In the genomic region with DNA sequence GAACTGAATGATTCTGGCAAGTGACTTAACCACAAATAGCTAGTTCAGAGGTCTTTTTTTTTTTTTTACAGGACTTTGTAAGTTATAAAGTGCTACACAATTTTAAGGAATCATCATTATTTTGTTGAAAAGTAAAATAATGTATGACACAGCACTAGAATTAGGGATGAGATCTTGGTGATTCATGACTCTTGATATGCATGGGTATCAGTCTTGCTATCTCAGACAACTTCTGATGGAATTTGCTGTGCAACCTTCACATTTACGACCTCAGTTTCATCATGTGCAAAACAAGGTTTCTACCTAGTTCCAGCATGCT, we compare ENCODE assay signal across 13 cellular contexts. TPM values are rescaled to one million over a fixed set of nuclear protein-coding genes. Genes with fewer than 3 reads are reported as not detected.
A peak's percentile ranks its signal among the peaks of the same experiment; 100 is the strongest.
DNase-seq lines count a peak whose midpoint lies in the region; ATAC-seq and TF ChIP-seq lines count a peak whose summit lies in the region.
"Had no signal": no experiment of that assay in that cellular context is flagged by ENCODE, and none has a peak within 500 bp of the region (broad histone marks: within the 10 kb centered on the region; RNA-seq: fewer than 3 reads in every experiment).

No MANE protein-coding gene starts in this region.

- no peak overlapping the region for H2AK5ac ChIP-seq in mesendoderm (ENCODE audit: low read length)

- no peak overlapping the region for H3K4me2 ChIP-seq in mesendoderm (ENCODE audit: low read length)

- no peak for TF ChIP-seq EP300 in transverse colon (IDR thresholded peaks at IDR 0.05; ENCODE audit: low read depth)

- TF ChIP-seq CTCF in foreskin keratinocyte (conservative IDR thresholded peaks at IDR 0.05), result no peak
- TF ChIP-seq CTCF in transverse colon (IDR thresholded peaks at IDR 0.05), result no peak

- H3K79me2 ChIP-seq in mesendoderm (ENCODE audit: control insufficient read depth, insufficient read depth, low read length), result no peaks in the 10 kb centered on the region

- in situ Hi-C loops in transverse colon (cut with MboI; ENCODE audit: low pct_ligation_motif_present in 1 of 4, low pct_unique_long_range_greater_than_20kb in 1 of 4, low sequenced_read_pairs in 3 of 4), result no loop called here

- no peak overlapping the region for H4K5ac ChIP-seq in mesendoderm (ENCODE audit: low read length)

- DNase-seq in EH (ENCODE audit: low read depth) (peak; percentile 51), NCI-H226 (peak; percentile 30), foreskin keratinocyte (peak in 1 of 2 donors; percentile 31), transverse colon (no peak), mesendoderm (no peak)
- DNase-seq: AML-193; Caco-2; CD4-positive, alpha-beta T cell; DMS79; GF-D8; H9 had no signal

- H3K27me3 ChIP-seq in foreskin keratinocyte (no peaks in the 10 kb centered on the region), transverse colon (no peaks in the 10 kb centered on the region), mesendoderm (ENCODE audit: insufficient read depth, low read length, poor library complexity) (no peaks in the 10 kb centered on the region)

- no peak overlapping the region for H3K23ac ChIP-seq in mesendoderm (ENCODE audit: low read length)

- no peak overlapping the region for H3K18ac ChIP-seq in mesendoderm (ENCODE audit: low read length)

- H3K79me1 ChIP-seq in mesendoderm (ENCODE audit: low read length), result no peaks in the 10 kb centered on the region

- H3K56ac ChIP-seq in mesendoderm (ENCODE audit: low read length), result no peak overlapping the region

- no peak overlapping the region for H3K4ac ChIP-seq in mesendoderm (ENCODE audit: low read depth, low read length)

- H3K4me1 ChIP-seq in foreskin keratinocyte (peaks cover 3% of the 10 kb centered on the region), transverse colon (peaks cover 4 to 12% (median 6%) of the 10 kb centered on the region in 4 donors), mesendoderm (ENCODE audit: control insufficient read depth, low read depth, low read length) (no peaks in the 10 kb centered on the region)

- H4K8ac ChIP-seq in mesendoderm (ENCODE audit: low read depth, low read length), result no peak overlapping the region

- no peaks in the 10 kb centered on the region for H3K36me3 ChIP-seq in transverse colon
- H3K36me3 ChIP-seq in mesendoderm (ENCODE audit: control insufficient read depth, insufficient read depth, low read length), result no peaks in the 10 kb centered on the region

- no peaks in the 10 kb centered on the region for H3K9me3 ChIP-seq in transverse colon
- H3K9me3 ChIP-seq: Caco-2 had no signal

- no peak overlapping the region for H2BK5ac ChIP-seq in mesendoderm (ENCODE audit: low read length)

- ATAC-seq in foreskin keratinocyte (peak; percentile 24), GM19452 (IDR thresholded peaks at IDR 0.05; ENCODE audit: unreplicated experiment) (no peak)

- no peak for TF ChIP-seq POLR2A in transverse colon (IDR thresholded peaks at IDR 0.05)

- 0 to 43% methylated on average over 1 of the region's 1 CpG for WGBS in transverse colon (ENCODE audit: low coverage in 1 of 2), 2 donors
- no CpG with 5 or more reads among the region's 1 CpG for WGBS in mesendoderm (ENCODE audit: extremely low coverage, insufficient coverage, low lambda C conversion rate)

- H3K9ac ChIP-seq in mesendoderm (ENCODE audit: low read length), result no peak overlapping the region

- H2BK120ac ChIP-seq in mesendoderm (ENCODE audit: low read depth, low read length), result no peak overlapping the region

- H2BK15ac ChIP-seq in mesendoderm (replicated peaks; ENCODE audit: low read depth), result no peak overlapping the region

- intact Hi-C loops in transverse colon (cut with DNase I; ENCODE audit: low total_unique reads), result no loop called here

- H3K4me3 ChIP-seq in transverse colon (no peak overlapping the region), mesendoderm (ENCODE audit: low read length) (no peak overlapping the region)

- no peak overlapping the region for H3K27ac ChIP-seq in foreskin keratinocyte
- no peak overlapping the region for H3K27ac ChIP-seq in transverse colon
- H3K27ac ChIP-seq in mesendoderm (ENCODE audit: low read depth, low read length), result no peak overlapping the region
- H3K27ac ChIP-seq: C4-2B had no signal

RNA-seq across cellular contexts. Expression of gene ROCK2, which starts 18.3 kb away (rescaled TPM):
- total RNA-seq in foreskin keratinocyte (31.2 and 32.6 TPM in 2 replicates), transverse colon (10 to 100 TPM; 53.9 to 93.0 (median 74.7) TPM)
- 3.8 and 4.9 TPM in 2 replicates for polyA plus RNA-seq in foreskin keratinocyte
- 25.6 TPM for polyA plus RNA-seq in mesendoderm (2013, experiment 1 of 2)
- 25.3 TPM for polyA plus RNA-seq in mesendoderm (2013, experiment 2 of 2)

Comparison
In these comparisons a context has a peak if more than half of its experiments do, and no peak if none do; other contexts are left out.
1. DNase-seq: peak in EH (single experiment) and NCI-H226 (single experiment); none in transverse colon (single experiment) and mesendoderm (single experiment).